In the genomic region with DNA sequence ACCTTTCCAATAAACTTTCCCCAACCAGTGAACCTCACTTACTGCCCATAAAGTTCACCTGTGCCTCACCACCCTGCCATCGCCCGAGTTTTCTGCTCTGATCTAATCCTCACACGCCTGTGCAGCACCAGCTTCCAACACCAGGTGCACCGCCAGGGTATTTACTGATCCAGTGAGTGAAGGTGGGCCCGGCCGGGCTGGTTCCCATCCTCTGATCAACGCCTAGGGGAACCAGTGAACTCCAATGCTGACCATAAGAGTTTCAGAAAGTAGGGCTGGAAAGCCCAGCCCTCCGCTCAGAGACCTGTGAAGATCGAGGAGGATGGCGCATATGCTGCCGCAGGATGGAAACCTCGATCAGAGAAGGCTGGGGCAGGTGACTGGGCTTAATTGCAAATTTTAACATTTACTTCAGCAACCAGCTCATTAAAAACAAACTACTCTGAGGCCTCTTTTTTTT, we compare ENCODE assay signal across 1 cellular context.
A peak's percentile ranks its signal among the peaks of the same experiment; 100 is the strongest.
TF ChIP-seq lines count a peak whose summit lies in the region.

No MANE protein-coding gene starts in this region.

TF ChIP-seq in HepG2, 621 proteins besides CTCF, POLR2A, EP300 and RAD21 (continued from another document and continues in another):
- TF ChIP-seq KIAA2018 (CRISPR knock-in tag; IDR thresholded peaks at IDR 0.05; ENCODE audit: borderline replicate concordance) = no peak
- TF ChIP-seq ZNF839 (CRISPR knock-in tag; IDR thresholded peaks at IDR 0.05; ENCODE audit: borderline replicate concordance) = no peak
- TF ChIP-seq ZBTB7B (CRISPR knock-in tag; IDR thresholded peaks at IDR 0.05) = peak; percentile 64; the same call in 1 of the 2 replicates
- TF ChIP-seq, protein P1, sequence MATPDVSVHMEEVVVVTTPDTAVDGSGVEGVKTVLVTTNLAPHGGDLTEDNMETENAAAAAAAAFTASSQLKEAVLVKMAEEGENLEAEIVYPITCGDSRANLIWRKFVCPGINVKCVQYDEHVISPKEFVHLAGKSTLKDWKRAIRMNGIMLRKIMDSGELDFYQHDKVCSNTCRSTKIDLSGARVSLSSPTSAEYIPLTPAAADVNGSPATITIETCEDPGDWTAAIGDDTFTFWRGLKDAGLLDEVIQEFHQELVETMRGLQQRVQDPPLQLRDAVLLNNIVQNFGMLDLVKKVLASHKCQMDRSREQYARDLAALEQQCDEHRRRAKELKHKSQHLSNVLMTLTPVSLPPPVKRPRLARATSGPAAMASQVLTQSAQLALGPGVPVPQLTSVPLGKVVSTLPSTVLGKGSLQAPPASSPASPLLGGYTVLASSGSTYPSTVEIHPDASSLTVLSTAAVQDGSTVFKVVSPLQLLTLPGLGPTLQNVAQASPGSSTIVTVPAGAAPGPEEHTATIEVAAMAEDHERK (CRISPR knock-in tag; IDR thresholded peaks at IDR 0.05; ENCODE audit: low read depth) = no peak
- TF ChIP-seq CERS6 (CRISPR knock-in tag; IDR thresholded peaks at IDR 0.05) = no peak
- TF ChIP-seq MED8 (CRISPR knock-in tag; IDR thresholded peaks at IDR 0.05; ENCODE audit: insufficient replicate concordance) = no peak
- no peak for TF ChIP-seq MYPOP (CRISPR knock-in tag; IDR thresholded peaks at IDR 0.05)
- TF ChIP-seq MED1 (CRISPR knock-in tag; IDR thresholded peaks at IDR 0.05) = peak; percentile 48; the same call in 1 of the 2 replicates
- TF ChIP-seq NR2F6 (IDR thresholded peaks at IDR 0.05) = no peak
- no peak for TF ChIP-seq NR2F6 (CRISPR knock-in tag; IDR thresholded peaks at IDR 0.05)
- no peak for TF ChIP-seq ZMYM2 (CRISPR knock-in tag; IDR thresholded peaks at IDR 0.05)
- TF ChIP-seq, protein P2, sequence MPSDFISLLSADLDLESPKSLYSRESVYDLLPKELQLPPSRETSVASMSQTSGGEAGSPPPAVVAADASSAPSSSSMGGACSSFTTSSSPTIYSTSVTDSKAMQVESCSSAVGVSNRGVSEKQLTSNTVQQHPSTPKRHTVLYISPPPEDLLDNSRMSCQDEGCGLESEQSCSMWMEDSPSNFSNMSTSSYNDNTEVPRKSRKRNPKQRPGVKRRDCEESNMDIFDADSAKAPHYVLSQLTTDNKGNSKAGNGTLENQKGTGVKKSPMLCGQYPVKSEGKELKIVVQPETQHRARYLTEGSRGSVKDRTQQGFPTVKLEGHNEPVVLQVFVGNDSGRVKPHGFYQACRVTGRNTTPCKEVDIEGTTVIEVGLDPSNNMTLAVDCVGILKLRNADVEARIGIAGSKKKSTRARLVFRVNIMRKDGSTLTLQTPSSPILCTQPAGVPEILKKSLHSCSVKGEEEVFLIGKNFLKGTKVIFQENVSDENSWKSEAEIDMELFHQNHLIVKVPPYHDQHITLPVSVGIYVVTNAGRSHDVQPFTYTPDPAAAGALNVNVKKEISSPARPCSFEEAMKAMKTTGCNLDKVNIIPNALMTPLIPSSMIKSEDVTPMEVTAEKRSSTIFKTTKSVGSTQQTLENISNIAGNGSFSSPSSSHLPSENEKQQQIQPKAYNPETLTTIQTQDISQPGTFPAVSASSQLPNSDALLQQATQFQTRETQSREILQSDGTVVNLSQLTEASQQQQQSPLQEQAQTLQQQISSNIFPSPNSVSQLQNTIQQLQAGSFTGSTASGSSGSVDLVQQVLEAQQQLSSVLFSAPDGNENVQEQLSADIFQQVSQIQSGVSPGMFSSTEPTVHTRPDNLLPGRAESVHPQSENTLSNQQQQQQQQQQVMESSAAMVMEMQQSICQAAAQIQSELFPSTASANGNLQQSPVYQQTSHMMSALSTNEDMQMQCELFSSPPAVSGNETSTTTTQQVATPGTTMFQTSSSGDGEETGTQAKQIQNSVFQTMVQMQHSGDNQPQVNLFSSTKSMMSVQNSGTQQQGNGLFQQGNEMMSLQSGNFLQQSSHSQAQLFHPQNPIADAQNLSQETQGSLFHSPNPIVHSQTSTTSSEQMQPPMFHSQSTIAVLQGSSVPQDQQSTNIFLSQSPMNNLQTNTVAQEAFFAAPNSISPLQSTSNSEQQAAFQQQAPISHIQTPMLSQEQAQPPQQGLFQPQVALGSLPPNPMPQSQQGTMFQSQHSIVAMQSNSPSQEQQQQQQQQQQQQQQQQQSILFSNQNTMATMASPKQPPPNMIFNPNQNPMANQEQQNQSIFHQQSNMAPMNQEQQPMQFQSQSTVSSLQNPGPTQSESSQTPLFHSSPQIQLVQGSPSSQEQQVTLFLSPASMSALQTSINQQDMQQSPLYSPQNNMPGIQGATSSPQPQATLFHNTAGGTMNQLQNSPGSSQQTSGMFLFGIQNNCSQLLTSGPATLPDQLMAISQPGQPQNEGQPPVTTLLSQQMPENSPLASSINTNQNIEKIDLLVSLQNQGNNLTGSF (CRISPR knock-in tag; IDR thresholded peaks at IDR 0.05) = no peak
- no peak for TF ChIP-seq ONECUT2 (CRISPR knock-in tag; IDR thresholded peaks at IDR 0.05)
- no peak for TF ChIP-seq ZNF792 (CRISPR knock-in tag; IDR thresholded peaks at IDR 0.05)
- no peak for TF ChIP-seq SP1 (IDR thresholded peaks at IDR 0.05)
- TF ChIP-seq SP1 (CRISPR knock-in tag; IDR thresholded peaks at IDR 0.05) = no peak
- peak; percentile 83 for TF ChIP-seq XRCC5 (optimal IDR thresholded peaks at IDR 0.05; ENCODE audit: low read length)
- TF ChIP-seq UBTF (CRISPR knock-in tag; IDR thresholded peaks at IDR 0.05) = no peak; the same call in 1 of the 2 replicates
- TF ChIP-seq, protein P3, sequence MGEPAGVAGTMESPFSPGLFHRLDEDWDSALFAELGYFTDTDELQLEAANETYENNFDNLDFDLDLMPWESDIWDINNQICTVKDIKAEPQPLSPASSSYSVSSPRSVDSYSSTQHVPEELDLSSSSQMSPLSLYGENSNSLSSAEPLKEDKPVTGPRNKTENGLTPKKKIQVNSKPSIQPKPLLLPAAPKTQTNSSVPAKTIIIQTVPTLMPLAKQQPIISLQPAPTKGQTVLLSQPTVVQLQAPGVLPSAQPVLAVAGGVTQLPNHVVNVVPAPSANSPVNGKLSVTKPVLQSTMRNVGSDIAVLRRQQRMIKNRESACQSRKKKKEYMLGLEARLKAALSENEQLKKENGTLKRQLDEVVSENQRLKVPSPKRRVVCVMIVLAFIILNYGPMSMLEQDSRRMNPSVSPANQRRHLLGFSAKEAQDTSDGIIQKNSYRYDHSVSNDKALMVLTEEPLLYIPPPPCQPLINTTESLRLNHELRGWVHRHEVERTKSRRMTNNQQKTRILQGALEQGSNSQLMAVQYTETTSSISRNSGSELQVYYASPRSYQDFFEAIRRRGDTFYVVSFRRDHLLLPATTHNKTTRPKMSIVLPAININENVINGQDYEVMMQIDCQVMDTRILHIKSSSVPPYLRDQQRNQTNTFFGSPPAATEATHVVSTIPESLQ (CRISPR knock-in tag; conservative IDR thresholded peaks at IDR 0.05) = no peak
- TF ChIP-seq PCBP1 (IDR thresholded peaks at IDR 0.05; ENCODE audit: borderline replicate concordance, low read depth, low read length) = no peak
- TF ChIP-seq ZBTB38 (CRISPR knock-in tag; IDR thresholded peaks at IDR 0.05) = 0 out of 2 replicates have a peak, but pooled peaks have one; percentile 22
- TF ChIP-seq, protein P4, sequence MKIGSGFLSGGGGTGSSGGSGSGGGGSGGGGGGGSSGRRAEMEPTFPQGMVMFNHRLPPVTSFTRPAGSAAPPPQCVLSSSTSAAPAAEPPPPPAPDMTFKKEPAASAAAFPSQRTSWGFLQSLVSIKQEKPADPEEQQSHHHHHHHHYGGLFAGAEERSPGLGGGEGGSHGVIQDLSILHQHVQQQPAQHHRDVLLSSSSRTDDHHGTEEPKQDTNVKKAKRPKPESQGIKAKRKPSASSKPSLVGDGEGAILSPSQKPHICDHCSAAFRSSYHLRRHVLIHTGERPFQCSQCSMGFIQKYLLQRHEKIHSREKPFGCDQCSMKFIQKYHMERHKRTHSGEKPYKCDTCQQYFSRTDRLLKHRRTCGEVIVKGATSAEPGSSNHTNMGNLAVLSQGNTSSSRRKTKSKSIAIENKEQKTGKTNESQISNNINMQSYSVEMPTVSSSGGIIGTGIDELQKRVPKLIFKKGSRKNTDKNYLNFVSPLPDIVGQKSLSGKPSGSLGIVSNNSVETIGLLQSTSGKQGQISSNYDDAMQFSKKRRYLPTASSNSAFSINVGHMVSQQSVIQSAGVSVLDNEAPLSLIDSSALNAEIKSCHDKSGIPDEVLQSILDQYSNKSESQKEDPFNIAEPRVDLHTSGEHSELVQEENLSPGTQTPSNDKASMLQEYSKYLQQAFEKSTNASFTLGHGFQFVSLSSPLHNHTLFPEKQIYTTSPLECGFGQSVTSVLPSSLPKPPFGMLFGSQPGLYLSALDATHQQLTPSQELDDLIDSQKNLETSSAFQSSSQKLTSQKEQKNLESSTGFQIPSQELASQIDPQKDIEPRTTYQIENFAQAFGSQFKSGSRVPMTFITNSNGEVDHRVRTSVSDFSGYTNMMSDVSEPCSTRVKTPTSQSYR (CRISPR knock-in tag; IDR thresholded peaks at IDR 0.05; ENCODE audit: borderline replicate concordance) = no peak
- TF ChIP-seq RFXAP (CRISPR knock-in tag; IDR thresholded peaks at IDR 0.05; ENCODE audit: borderline replicate concordance) = no peak
- TF ChIP-seq PLRG1 (conservative IDR thresholded peaks at IDR 0.05) = no peak
